Comparison of ENCODE assay signal across 13 cellular contexts in the genomic region with DNA sequence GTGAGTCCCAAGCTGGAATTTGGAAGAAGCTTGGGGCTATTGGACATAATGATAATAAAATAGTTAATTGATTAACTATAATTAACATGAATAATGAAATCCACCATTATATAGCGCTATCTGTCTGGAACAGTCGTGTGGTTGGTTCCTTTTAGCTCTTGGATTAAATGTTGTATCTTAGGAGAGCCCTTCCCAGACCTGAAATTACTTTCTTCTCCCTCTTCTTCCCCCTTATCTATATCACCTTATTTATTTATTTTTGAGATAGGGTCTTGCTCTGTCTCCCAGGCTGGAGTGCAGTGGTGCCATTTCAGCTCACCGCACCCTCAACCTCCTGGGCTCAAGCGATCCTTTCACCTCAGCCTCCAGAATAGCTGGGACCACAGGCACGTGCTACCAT.
"Had no signal": no experiment of that assay in that cellular context is flagged by ENCODE, and none has a peak within 500 bp of the region (broad histone marks: within the 10 kb centered on the region; RNA-seq: fewer than 3 reads in every experiment).

No MANE protein-coding gene starts in this region.

- H3K27ac ChIP-seq: dorsolateral prefrontal cortex, lower lobe of right lung, neural progenitor cell had no signal

- H3K4me2 ChIP-seq: neural progenitor cell had no signal

- H3K27me3 ChIP-seq: dorsolateral prefrontal cortex, gastroesophageal sphincter, heart right ventricle, neural progenitor cell, transverse colon had no signal

- ATAC-seq: activated T-cell treated with anti-CD3 and anti-CD28 coated beads, Interleukin-2, amount 50 U/mL, for 4 hours; gastroesophageal sphincter; heart right ventricle; lower lobe of right lung; T-helper 17 cell had no signal

- H3K4me1 ChIP-seq: neural progenitor cell had no signal

- H3K9ac ChIP-seq: neural progenitor cell had no signal

- H3K4me3 ChIP-seq: dorsolateral prefrontal cortex, gastroesophageal sphincter, heart right ventricle, lower lobe of right lung, neural progenitor cell, transverse colon had no signal

- H2AFZ ChIP-seq: neural progenitor cell had no signal

- DNase-seq: activated gamma-delta T cell; activated T-cell treated with anti-CD3 and anti-CD28 coated beads, Interleukin-2, amount 50 U/mL, for 4 hours; dorsolateral prefrontal cortex; endodermal cell; heart right ventricle; lower lobe of right lung; stimulated activated CD4-positive, alpha-beta T cell treated with anti-CD3 and anti-CD28 coated beads, Interleukin-12 subunit alpha, Interleukin-12 subunit beta, amount 100 ng/mL, for 4 hours; stimulated activated CD4-positive, alpha-beta T cell treated with anti-CD3 and anti-CD28 coated beads, Interleukin-2, amount 100 ng/mL, for 24 hours; substantia nigra; T-helper 17 cell; transverse colon had no signal

- H3K4me3 Mint-ChIP-seq: activated T-cell treated with anti-CD3 and anti-CD28 coated beads, Interleukin-2, amount 50 U/mL, for 4 hours; endodermal cell; neural progenitor cell; T-helper 17 cell had no signal

- H3K27ac Mint-ChIP-seq: endodermal cell, neural progenitor cell, T-helper 17 cell had no signal

- H3K27me3 Mint-ChIP-seq: T-helper 17 cell had no signal

- H3K36me3 ChIP-seq: neural progenitor cell, transverse colon had no signal

- H3K9me3 ChIP-seq: lower lobe of right lung had no signal
